In genomic region chr12:6953417-6954315, GRCh38 we compare ENCODE assay signal across 9 cellular contexts. TPM values are rescaled to one million over a fixed set of nuclear protein-coding genes. Genes with fewer than 3 reads are reported as not detected.
DNase-seq lines count a peak whose midpoint lies in the region; ATAC-seq and TF ChIP-seq lines count a peak whose summit lies in the region.
"Had no signal": no experiment of that assay in that cellular context is flagged by ENCODE, and none has a peak within 500 bp of the region (broad histone marks: within the 10 kb centered on the region; RNA-seq: fewer than 3 reads in every experiment).

No MANE protein-coding gene starts in this region.

- H3K9me2 ChIP-seq in SU-DHL-6 (replicated peaks; ENCODE audit: insufficient read depth, low read length) = no peaks in the 10 kb centered on the region

- ATAC-seq in GM18868 (IDR thresholded peaks at IDR 0.05; ENCODE audit: unreplicated experiment) (peak; percentile 46), HG02973 (IDR thresholded peaks at IDR 0.05; ENCODE audit: unreplicated experiment) (peak; percentile 33)
- peak; percentile 39 for ATAC-seq in activated naive CD8-positive, alpha-beta T cell treated with anti-CD3 and anti-CD28 coated beads, Interleukin-2, amount 50 U/mL, for 24 hours
- peak; percentile 51 for ATAC-seq in stimulated activated naive B cell treated with anti-CD40 and anti-IgM and Interleukin-4, amounts not matched to agents 10 μg/mL and 1 μg/mL and 100 μg/mL, for 72 hours (replicated peaks)

- no peak overlapping the region for H2AFZ ChIP-seq in SU-DHL-6 (ENCODE audit: low read depth, low read length, severe bottlenecking)
- H2AFZ ChIP-seq in mesenchymal stem cell (ENCODE audit: low read depth, low read length) = no peak overlapping the region

- H3K9ac ChIP-seq in SU-DHL-6 (ENCODE audit: low read length) (peak overlapping the region; percentile 55), mesenchymal stem cell (ENCODE audit: low read length) (peak overlapping the region; percentile 32)

- H3K36me3 ChIP-seq in SU-DHL-6 (ENCODE audit: low read length) (no peaks in the 10 kb centered on the region), mesenchymal stem cell (ENCODE audit: control insufficient read depth in 1 of 2, insufficient read depth in 2 of 2, low read depth in 1 of 2, low read length in 2 of 2) (peaks cover 0 to 33% of the 10 kb centered on the region in 2 experiments)

- H3K4me2 ChIP-seq in SU-DHL-6 (ENCODE audit: low read depth, low read length, poor library complexity, severe bottlenecking) (peak overlapping the region; percentile 61), mesenchymal stem cell (ENCODE audit: low read length, poor library complexity, severe bottlenecking) (no peak overlapping the region)

- peak overlapping the region in 1 of 2 experiments; percentile 52 for H3K4ac ChIP-seq in mesenchymal stem cell (ENCODE audit: low read depth in 1 of 2, low read length in 2 of 2)

- no peak overlapping the region for H2BK120ac ChIP-seq in mesenchymal stem cell (ENCODE audit: low read depth, low read length)

- DNase-seq in activated naive CD8-positive, alpha-beta T cell treated with anti-CD3 and anti-CD28 coated beads, Interleukin-2, amount 50 U/mL, for 24 hours = peak; percentile 90
- DNase-seq in mesenchymal stem cell (peak; percentile 54), HuH-7 (ENCODE audit: low spot score) (no peak), cerebellar cortex (ENCODE audit: low spot score) (no peak)
- DNase-seq in stimulated activated naive B cell treated with anti-CD40 and anti-IgM and Interleukin-4, amounts not matched to agents 10 μg/mL and 1 μg/mL and 100 μg/mL, for 72 hours = peak; percentile 87

- H3K4me1 Mint-ChIP-seq in activated naive CD8-positive, alpha-beta T cell treated with anti-CD3 and anti-CD28 coated beads, Interleukin-2, amount 50 U/mL, for 24 hours = peaks cover 79% of the 10 kb centered on the region
- peaks cover 69 to 86% of the 10 kb centered on the region in 2 donors for H3K4me1 Mint-ChIP-seq in stimulated activated naive B cell treated with anti-CD40 and anti-IgM and Interleukin-4, amounts not matched to agents 10 μg/mL and 1 μg/mL and 100 μg/mL, for 72 hours

- peaks cover 2% of the 10 kb centered on the region for H3K79me1 ChIP-seq in mesenchymal stem cell (replicated peaks; ENCODE audit: low read length, poor library complexity, severe bottlenecking)

- TF ChIP-seq CTCF in SU-DHL-6 (IDR thresholded peaks at IDR 0.05; ENCODE audit: insufficient read depth, low read length, poor library complexity, severe bottlenecking) = no peak

- no peak overlapping the region for H2BK15ac ChIP-seq in mesenchymal stem cell (ENCODE audit: low read depth, poor library complexity, severe bottlenecking)

- peak overlapping the region; percentile 99 for H3K27ac Mint-ChIP-seq in activated naive CD8-positive, alpha-beta T cell treated with anti-CD3 and anti-CD28 coated beads, Interleukin-2, amount 50 U/mL, for 24 hours
- peak overlapping the region; percentile 100 for H3K27ac Mint-ChIP-seq in stimulated activated naive B cell treated with anti-CD40 and anti-IgM and Interleukin-4, amounts not matched to agents 10 μg/mL and 1 μg/mL and 100 μg/mL, for 72 hours

- H3K23ac ChIP-seq in mesenchymal stem cell (ENCODE audit: low read length in 2 of 2) = no peak overlapping the region

- WGBS in mesenchymal stem cell = 80% methylated on average over 16 of the region's 24 CpGs

- H3K27me3 ChIP-seq in SU-DHL-6 (ENCODE audit: low read length) = no peaks in the 10 kb centered on the region
- peaks cover 0 to 18% of the 10 kb centered on the region in 2 experiments for H3K27me3 ChIP-seq in mesenchymal stem cell (ENCODE audit: control insufficient read depth in 1 of 2, insufficient read depth in 1 of 2, low read length in 2 of 2)

- peak overlapping the region in 1 of 2 experiments; percentile 41 for H3K18ac ChIP-seq in mesenchymal stem cell (ENCODE audit: low read depth in 1 of 2, low read length in 2 of 2)

- H4K20me1 ChIP-seq in SU-DHL-6 (ENCODE audit: low read depth, low read length) = no peaks in the 10 kb centered on the region

- H3K9me3 ChIP-seq in SU-DHL-6 (ENCODE audit: insufficient read depth, low read length) (no peaks in the 10 kb centered on the region), mesenchymal stem cell (ENCODE audit: control insufficient read depth, low read length) (no peaks in the 10 kb centered on the region)

- H2BK5ac ChIP-seq in mesenchymal stem cell (ENCODE audit: low read depth, low read length, poor library complexity, severe bottlenecking) = no peak overlapping the region

- no peak overlapping the region for H2AK5ac ChIP-seq in mesenchymal stem cell (ENCODE audit: low read length, severe bottlenecking)

- peaks cover 11% of the 10 kb centered on the region for H3K4me1 ChIP-seq in mesenchymal stem cell (ENCODE audit: control insufficient read depth, insufficient read depth, low read depth, low read length)

- H3K4me3 ChIP-seq in SU-DHL-6 (ENCODE audit: insufficient read depth, low read length, poor library complexity, severe bottlenecking) (peak overlapping the region; percentile 35), mesenchymal stem cell (ENCODE audit: insufficient read depth in 1 of 2, low read depth in 1 of 2, low read length in 2 of 2) (no peak overlapping the region)

- peak overlapping the region in 1 of 2 experiments; percentile 35 for H2BK12ac ChIP-seq in mesenchymal stem cell (ENCODE audit: low read length in 2 of 2)

- H3K36me3 Mint-ChIP-seq in activated naive CD8-positive, alpha-beta T cell treated with anti-CD3 and anti-CD28 coated beads, Interleukin-2, amount 50 U/mL, for 24 hours (ENCODE audit: low read depth) = peaks cover 67% of the 10 kb centered on the region
- H3K36me3 Mint-ChIP-seq in stimulated activated naive B cell treated with anti-CD40 and anti-IgM and Interleukin-4, amounts not matched to agents 10 μg/mL and 1 μg/mL and 100 μg/mL, for 72 hours = peaks cover 62 to 77% of the 10 kb centered on the region in 2 donors

- H3K79me2 ChIP-seq in SU-DHL-6 (ENCODE audit: insufficient read depth, low read length) = no peaks in the 10 kb centered on the region

- no peak overlapping the region for H3K27ac ChIP-seq in SU-DHL-6 (ENCODE audit: low read depth, low read length)
- H3K27ac ChIP-seq in mesenchymal stem cell (ENCODE audit: low read length, poor library complexity, severe bottlenecking) = no peak overlapping the region
- H3K27ac ChIP-seq: VCaP had no signal

- H3K14ac ChIP-seq in mesenchymal stem cell (ENCODE audit: low read length in 2 of 2) = no peak overlapping the region

- no peaks in the 10 kb centered on the region for H3K9me3 Mint-ChIP-seq in activated naive CD8-positive, alpha-beta T cell treated with anti-CD3 and anti-CD28 coated beads, Interleukin-2, amount 50 U/mL, for 24 hours
- no peaks in the 10 kb centered on the region for H3K9me3 Mint-ChIP-seq in stimulated activated naive B cell treated with anti-CD40 and anti-IgM and Interleukin-4, amounts not matched to agents 10 μg/mL and 1 μg/mL and 100 μg/mL, for 72 hours

- H4K8ac ChIP-seq in mesenchymal stem cell (ENCODE audit: low read length) = peak overlapping the region; percentile 61

- peak overlapping the region; percentile 93 for H3K4me3 Mint-ChIP-seq in activated naive CD8-positive, alpha-beta T cell treated with anti-CD3 and anti-CD28 coated beads, Interleukin-2, amount 50 U/mL, for 24 hours
- peak overlapping the region; percentile 93 to 98 for H3K4me3 Mint-ChIP-seq in stimulated activated naive B cell treated with anti-CD40 and anti-IgM and Interleukin-4, amounts not matched to agents 10 μg/mL and 1 μg/mL and 100 μg/mL, for 72 hours

- no peak overlapping the region for H4K91ac ChIP-seq in mesenchymal stem cell (ENCODE audit: low read length)

- H3F3A ChIP-seq in SU-DHL-6 (ENCODE audit: insufficient read depth) = no peaks in the 10 kb centered on the region

- H3K27me3 Mint-ChIP-seq in activated naive CD8-positive, alpha-beta T cell treated with anti-CD3 and anti-CD28 coated beads, Interleukin-2, amount 50 U/mL, for 24 hours = peaks cover 5% of the 10 kb centered on the region
- no peaks in the 10 kb centered on the region for H3K27me3 Mint-ChIP-seq in stimulated activated naive B cell treated with anti-CD40 and anti-IgM and Interleukin-4, amounts not matched to agents 10 μg/mL and 1 μg/mL and 100 μg/mL, for 72 hours

RNA-seq across cellular contexts. Expression of gene PTPN6, which starts 2.5 kb away (rescaled TPM):
- 0.73 TPM for polyA plus RNA-seq in mesenchymal stem cell (2013, experiment 1 of 2)
- 1.2 TPM for polyA plus RNA-seq in mesenchymal stem cell (2013, experiment 2 of 2)

RNA-seq across cellular contexts. Expression of gene C12orf57, which starts 9.8 kb away (rescaled TPM):
- 186 TPM for polyA plus RNA-seq in mesenchymal stem cell (2013, experiment 1 of 2)
- 188 TPM for polyA plus RNA-seq in mesenchymal stem cell (2013, experiment 2 of 2)

RNA-seq across cellular contexts. Expression of gene RNU7-1, which starts 10.1 kb away (rescaled TPM):
- polyA plus RNA-seq in mesenchymal stem cell (2013, experiment 1 of 2) = not detected
- not detected for polyA plus RNA-seq in mesenchymal stem cell (2013, experiment 2 of 2)

RNA-seq across cellular contexts. Expression of gene PHB2, which starts 16.8 kb away (rescaled TPM):
- polyA plus RNA-seq in mesenchymal stem cell (2013, experiment 1 of 2) = 253 TPM
- 265 TPM for polyA plus RNA-seq in mesenchymal stem cell (2013, experiment 2 of 2)

RNA-seq across cellular contexts. Expression of gene EMG1, which starts 17.0 kb away (rescaled TPM):
- polyA plus RNA-seq in mesenchymal stem cell (2013, experiment 1 of 2) = 30.6 TPM
- polyA plus RNA-seq in mesenchymal stem cell (2013, experiment 2 of 2) = 32.3 TPM

Comparison
In these comparisons a context has a peak if more than half of its experiments do, and no peak if none do; other contexts are left out.
1. DNase-seq: peak in activated naive CD8-positive, alpha-beta T cell treated with anti-CD3 and anti-CD28 coated beads, Interleukin-2, amount 50 U/mL, for 24 hours (single experiment), mesenchymal stem cell (single experiment) and stimulated activated naive B cell treated with anti-CD40 and anti-IgM and Interleukin-4, amounts not matched to agents 10 μg/mL and 1 μg/mL and 100 μg/mL, for 72 hours (single experiment); none in HuH-7 (single experiment) and cerebellar cortex (single experiment).
2. Peak in every context shown above with its lines, with median percentiles within 50 percentile points of each other: ATAC-seq.